ENCODE assay signal across 29 cellular contexts in the genomic region with DNA sequence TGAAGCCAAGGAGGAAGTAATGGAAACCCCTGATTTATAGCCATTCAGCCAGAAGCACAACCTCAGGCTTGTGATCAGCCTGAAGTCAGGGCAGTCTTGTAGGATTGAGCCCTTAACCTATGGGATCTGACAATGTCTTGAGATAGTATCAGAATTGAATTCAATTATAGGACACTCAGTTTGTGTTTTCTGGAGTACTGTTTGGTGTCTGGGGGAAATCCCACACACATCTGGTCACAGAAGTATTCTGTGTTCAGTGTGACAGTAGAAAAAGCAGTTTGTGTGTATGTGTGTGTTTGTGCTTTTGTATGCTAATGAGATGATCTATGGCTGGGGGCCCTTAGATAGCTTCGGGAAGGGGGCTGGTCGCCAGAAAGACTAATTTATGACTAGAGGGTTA. TPM values are rescaled to one million over a fixed set of nuclear protein-coding genes. Genes with fewer than 3 reads are reported as not detected.
DNase-seq lines count a peak whose midpoint lies in the region; ATAC-seq, FAIRE-seq and TF ChIP-seq lines count a peak whose summit lies in the region.
"Had no signal": no experiment of that assay in that cellular context is flagged by ENCODE, and none has a peak within 500 bp of the region (broad histone marks: within the 10 kb centered on the region; RNA-seq: fewer than 3 reads in every experiment).

No MANE protein-coding gene starts in this region.

- H3K4me3 Mint-ChIP-seq in activated naive CD8-positive, alpha-beta T cell = peak overlapping the region; percentile 56
- no peak overlapping the region for H3K4me3 Mint-ChIP-seq in activated naive CD8-positive, alpha-beta T cell treated with anti-CD3 and anti-CD28 coated beads for 36 hours
- no peak overlapping the region for H3K4me3 Mint-ChIP-seq in memory B cell
- H3K4me3 Mint-ChIP-seq in CD4-positive, alpha-beta memory T cell = no peak overlapping the region
- H3K4me3 Mint-ChIP-seq: activated naive CD8-positive, alpha-beta T cell treated with anti-CD3 and anti-CD28 coated beads, Interleukin-2, amount 10 ng/mL, durations not matched to agents 7 days and 5 days; dendritic cell treated with granulocyte-macrophage colony-stimulating factor and Interleukin-4, amounts not matched to agents 40 ng/mL and 50 ng/mL, for 4 days; endodermal cell; H9 had no signal

- TF ChIP-seq CTCF in vagina (IDR thresholded peaks at IDR 0.05) = no peak

- H3K27ac Mint-ChIP-seq in activated naive CD8-positive, alpha-beta T cell = peak overlapping the region; percentile 96
- H3K27ac Mint-ChIP-seq in activated naive CD8-positive, alpha-beta T cell treated with anti-CD3 and anti-CD28 coated beads for 36 hours = no peak overlapping the region
- peak overlapping the region; percentile 17 for H3K27ac Mint-ChIP-seq in memory B cell
- H3K27ac Mint-ChIP-seq in CD4-positive, alpha-beta memory T cell = no peak overlapping the region
- H3K27ac Mint-ChIP-seq: activated naive CD8-positive, alpha-beta T cell treated with anti-CD3 and anti-CD28 coated beads, Interleukin-2, amount 10 ng/mL, durations not matched to agents 7 days and 5 days; dendritic cell treated with granulocyte-macrophage colony-stimulating factor and Interleukin-4, amounts not matched to agents 40 ng/mL and 50 ng/mL, for 4 days; endodermal cell; H9 had no signal

- H3K27ac ChIP-seq in vagina = peak overlapping the region; percentile 15
- H3K27ac ChIP-seq in CD4-positive, alpha-beta memory T cell (ENCODE audit: low read depth, low read length) = no peak overlapping the region
- H3K27ac ChIP-seq: BLaER1, esophagus squamous epithelium, gastrocnemius medialis, hepatocyte, psoas muscle, RWPE1, SK-N-MC had no signal

- no peak for TF ChIP-seq POLR2A in vagina (IDR thresholded peaks at IDR 0.05)

- H3K36me3 ChIP-seq in vagina = no peaks in the 10 kb centered on the region
- H3K36me3 ChIP-seq in CD4-positive, alpha-beta memory T cell (ENCODE audit: insufficient read depth, low read length) = no peaks in the 10 kb centered on the region
- H3K36me3 ChIP-seq: BLaER1, esophagus squamous epithelium, gastrocnemius medialis had no signal

- POLR2A ChIA-PET in CD4-positive, alpha-beta memory T cell (lab: Charles Lee; ENCODE audit: partially characterized antibody) = no interaction called here

- CTCF ChIA-PET in CD4-positive, alpha-beta memory T cell (lab: Charles Lee; ENCODE audit: partially characterized antibody) = interaction anchor here (1.2 kb wide), 1 partner anchor 27 kb away, joined by 3 read pairs; no protein-coding TSS in a partner anchor

- H3K4me3 ChIP-seq in vagina = no peak overlapping the region
- no peak overlapping the region for H3K4me3 ChIP-seq in CD4-positive, alpha-beta memory T cell (ENCODE audit: low read length in 2 of 2)
- H3K4me3 ChIP-seq: BLaER1, esophagus squamous epithelium, gastrocnemius medialis, hepatocyte, K562, psoas muscle, SK-N-MC had no signal

- peaks cover 31% of the 10 kb centered on the region for H3K36me3 Mint-ChIP-seq in activated naive CD8-positive, alpha-beta T cell
- peaks cover 23% of the 10 kb centered on the region for H3K36me3 Mint-ChIP-seq in activated naive CD8-positive, alpha-beta T cell treated with anti-CD3 and anti-CD28 coated beads for 36 hours
- H3K36me3 Mint-ChIP-seq in memory B cell = peaks cover 3% of the 10 kb centered on the region
- no peaks in the 10 kb centered on the region for H3K36me3 Mint-ChIP-seq in CD4-positive, alpha-beta memory T cell

- no peak for DNase-seq in activated naive CD8-positive, alpha-beta T cell treated with anti-CD3 and anti-CD28 coated beads for 36 hours
- DNase-seq in SK-N-DZ (ENCODE audit: low spot score) = peak; percentile 99
- DNase-seq in memory B cell (ENCODE audit: low spot score in 2 of 2) = no peak
- DNase-seq in vagina (ENCODE audit: extremely low spot score in 2 of 2) = no peak
- no peak for DNase-seq in CD4-positive, alpha-beta memory T cell
- no peak for DNase-seq in frontal cortex (ENCODE audit: low spot score in 2 of 2)
- DNase-seq in NCI-H1105 (lab: John Stamatoyannopoulos, UW) = no peak
- DNase-seq: ACHN; activated naive CD8-positive, alpha-beta T cell treated with anti-CD3 and anti-CD28 coated beads, Interleukin-2, amount 10 ng/mL, durations not matched to agents 7 days and 5 days; caudate nucleus; COR-L47; endodermal cell; esophagus squamous epithelium; gastrocnemius medialis; H9; NCI-H1436; NCI-H2081 treated with DMSO at 0.1 percent for 48 hours; NCI-H345; psoas muscle; T-helper 2 cell; trophoblast cell had no signal

- peaks cover 57% of the 10 kb centered on the region for H3K4me1 ChIP-seq in vagina
- peaks cover 9% of the 10 kb centered on the region for H3K4me1 ChIP-seq in CD4-positive, alpha-beta memory T cell (ENCODE audit: insufficient read depth, low read length)
- H3K4me1 ChIP-seq: psoas muscle had no signal

- no peaks in the 10 kb centered on the region for H3K27me3 ChIP-seq in vagina
- H3K27me3 ChIP-seq in CD4-positive, alpha-beta memory T cell (ENCODE audit: insufficient read depth, low read length) = no peaks in the 10 kb centered on the region
- H3K27me3 ChIP-seq: BLaER1, gastrocnemius medialis had no signal

- intact Hi-C loops in vagina (cut with DNase I) = no loop called here
- intact Hi-C loops in CD4-positive, alpha-beta memory T cell (cut with micrococcal nuclease) = no loop called here

- no peaks in the 10 kb centered on the region for H3K9me3 Mint-ChIP-seq in activated naive CD8-positive, alpha-beta T cell (ENCODE audit: low read depth)
- H3K9me3 Mint-ChIP-seq in activated naive CD8-positive, alpha-beta T cell treated with anti-CD3 and anti-CD28 coated beads for 36 hours = no peaks in the 10 kb centered on the region
- no peaks in the 10 kb centered on the region for H3K9me3 Mint-ChIP-seq in memory B cell
- H3K9me3 Mint-ChIP-seq in CD4-positive, alpha-beta memory T cell = no peaks in the 10 kb centered on the region
- H3K9me3 Mint-ChIP-seq: activated naive CD8-positive, alpha-beta T cell treated with anti-CD3 and anti-CD28 coated beads, Interleukin-2, amount 10 ng/mL, durations not matched to agents 7 days and 5 days; dendritic cell treated with granulocyte-macrophage colony-stimulating factor and Interleukin-4, amounts not matched to agents 40 ng/mL and 50 ng/mL, for 4 days; endodermal cell; H9 had no signal

- no peaks in the 10 kb centered on the region for H3K9me3 ChIP-seq in vagina
- no peaks in the 10 kb centered on the region for H3K9me3 ChIP-seq in CD4-positive, alpha-beta memory T cell (ENCODE audit: control insufficient read depth in 1 of 2, low read length in 2 of 2)
- H3K9me3 ChIP-seq: BLaER1, esophagus squamous epithelium, gastrocnemius medialis, psoas muscle had no signal

- ATAC-seq in memory B cell (ENCODE audit: low read depth) = no peak
- ATAC-seq: gastrocnemius medialis, K562, psoas muscle had no signal

- peaks cover 98% of the 10 kb centered on the region for H3K4me1 Mint-ChIP-seq in activated naive CD8-positive, alpha-beta T cell (ENCODE audit: low read depth)
- H3K4me1 Mint-ChIP-seq in activated naive CD8-positive, alpha-beta T cell treated with anti-CD3 and anti-CD28 coated beads for 36 hours = peaks cover 88% of the 10 kb centered on the region
- peaks cover 70% of the 10 kb centered on the region for H3K4me1 Mint-ChIP-seq in memory B cell
- H3K4me1 Mint-ChIP-seq in CD4-positive, alpha-beta memory T cell = peaks cover 4 to 28% (median 13%) of the 10 kb centered on the region in 4 donors

- H3K27me3 Mint-ChIP-seq in activated naive CD8-positive, alpha-beta T cell = no peaks in the 10 kb centered on the region
- no peaks in the 10 kb centered on the region for H3K27me3 Mint-ChIP-seq in activated naive CD8-positive, alpha-beta T cell treated with anti-CD3 and anti-CD28 coated beads for 36 hours
- no peaks in the 10 kb centered on the region for H3K27me3 Mint-ChIP-seq in memory B cell
- H3K27me3 Mint-ChIP-seq in CD4-positive, alpha-beta memory T cell = peaks cover 24 to 30% of the 10 kb centered on the region in 2 donors
- H3K27me3 Mint-ChIP-seq: activated naive CD8-positive, alpha-beta T cell treated with anti-CD3 and anti-CD28 coated beads, Interleukin-2, amount 10 ng/mL, durations not matched to agents 7 days and 5 days had no signal

- no peak for FAIRE-seq in frontal cortex (lab: Jason Lieb, UNC)
- FAIRE-seq: G401.6, K562 had no signal

RNA-seq across cellular contexts. Expression of a gene that starts 5.7 kb away (rescaled TPM):
- 1 to 10 TPM; 8.4 to 9.9 TPM for total RNA-seq in activated naive CD8-positive, alpha-beta T cell treated with anti-CD3 and anti-CD28 coated beads for 36 hours
- 1.1 and 3.6 TPM in 2 replicates for polyA plus RNA-seq in SK-N-DZ (2014; cell fraction: cytosol; rRNA removed)
- polyA plus RNA-seq in SK-N-DZ (2014; cell fraction: nucleus; rRNA removed) = 2.9 and 5.1 TPM in 2 replicates
- 87.2 TPM for total RNA-seq in vagina
- 1 to 10 TPM; 3.3 TPM for total RNA-seq in CD4-positive, alpha-beta memory T cell
- polyA plus RNA-seq in CD4-positive, alpha-beta memory T cell = 10 to 100 TPM; 14.9 to 15.8 TPM
- total RNA-seq in frontal cortex = 8.2 TPM

Comparison
In these comparisons a context has a peak if more than half of its experiments do, and no peak if none do; other contexts are left out.
1. H3K27ac Mint-ChIP-seq: peak in activated naive CD8-positive, alpha-beta T cell (single experiment) and memory B cell (single experiment); none in activated naive CD8-positive, alpha-beta T cell treated with anti-CD3 and anti-CD28 coated beads for 36 hours (single experiment) and CD4-positive, alpha-beta memory T cell (0 of 7).